In the genomic region with DNA sequence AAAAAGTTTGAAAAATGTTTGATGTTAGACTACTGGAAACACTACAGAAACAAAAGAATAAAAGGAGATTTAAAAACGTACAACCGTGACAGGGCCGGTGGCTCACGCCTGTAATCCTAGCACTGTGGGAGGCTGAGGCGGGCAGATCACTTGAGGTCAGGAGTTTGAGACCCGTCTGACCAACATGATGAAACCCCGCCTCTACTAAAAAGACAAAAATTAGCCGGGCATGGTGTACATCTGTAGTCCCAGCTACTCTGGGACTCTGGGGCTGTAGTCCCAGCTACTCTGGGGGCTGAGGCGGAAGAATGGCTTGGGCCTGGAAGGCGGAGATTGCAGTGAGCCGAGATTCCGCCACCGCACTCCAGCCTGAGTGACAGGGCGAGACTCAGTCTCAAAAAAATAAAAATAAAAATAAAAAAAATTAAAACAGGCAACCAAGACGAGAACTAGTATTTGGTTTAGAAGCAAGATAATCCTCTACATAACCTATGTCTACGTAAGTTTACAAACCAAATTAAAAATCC, we compare ENCODE assay signal across 13 cellular contexts. TPM values are rescaled to one million over a fixed set of nuclear protein-coding genes. Genes with fewer than 3 reads are reported as not detected.
DNase-seq lines count a peak whose midpoint lies in the region; ATAC-seq and TF ChIP-seq lines count a peak whose summit lies in the region.
"Had no signal": no experiment of that assay in that cellular context is flagged by ENCODE, and none has a peak within 500 bp of the region (broad histone marks: within the 10 kb centered on the region; RNA-seq: fewer than 3 reads in every experiment).

No MANE protein-coding gene starts in this region.

- 0 out of 2 replicates have a peak overlapping the region, but pooled peaks have one; percentile 7 for H3K27ac ChIP-seq in Karpas-422 (ENCODE audit: low read length)
- peak overlapping the region; percentile 100 for H3K27ac ChIP-seq in neutrophil
- H3K27ac ChIP-seq in suprapubic skin = no peak overlapping the region
- no peak overlapping the region for H3K27ac ChIP-seq in testis

- H3K27ac Mint-ChIP-seq in T-helper 1 cell treated with Interleukin-12 subunit alpha and Interleukin-12 subunit beta and Interleukin-4 antibody, amounts not matched to agents 30 μg/mL and 1 μg/mL, for 36 hours = no peak overlapping the region
- no peak overlapping the region for H3K27ac Mint-ChIP-seq in activated naive CD8-positive, alpha-beta T cell treated with anti-CD3 and anti-CD28 coated beads, Interleukin-2, amount 10 ng/mL, durations not matched to agents 7 days and 5 days

- 80% methylated on average over 16 of the region's 16 CpGs for WGBS in suprapubic skin
- WGBS in testis, 2 donors = 82 to 90% methylated on average over 16 of the region's 16 CpGs

- TF ChIP-seq CTCF in neutrophil (IDR thresholded peaks at IDR 0.05) = no peak
- TF ChIP-seq CTCF in suprapubic skin (IDR thresholded peaks at IDR 0.05) = no peak
- no peak for TF ChIP-seq CTCF in testis (IDR thresholded peaks at IDR 0.05)

- H3K4me1 Mint-ChIP-seq in T-helper 1 cell treated with Interleukin-12 subunit alpha and Interleukin-12 subunit beta and Interleukin-4 antibody, amounts not matched to agents 30 μg/mL and 1 μg/mL, for 36 hours (ENCODE audit: low read depth) = peaks cover 61% of the 10 kb centered on the region
- H3K4me1 Mint-ChIP-seq in activated naive CD8-positive, alpha-beta T cell treated with anti-CD3 and anti-CD28 coated beads, Interleukin-2, amount 10 ng/mL, durations not matched to agents 7 days and 5 days = peaks cover 51% of the 10 kb centered on the region

- no peaks in the 10 kb centered on the region for H3K9me3 Mint-ChIP-seq in T-helper 1 cell treated with Interleukin-12 subunit alpha and Interleukin-12 subunit beta and Interleukin-4 antibody, amounts not matched to agents 30 μg/mL and 1 μg/mL, for 36 hours
- H3K9me3 Mint-ChIP-seq in activated naive CD8-positive, alpha-beta T cell treated with anti-CD3 and anti-CD28 coated beads, Interleukin-2, amount 10 ng/mL, durations not matched to agents 7 days and 5 days = no peaks in the 10 kb centered on the region

- TF ChIP-seq EP300 in suprapubic skin (IDR thresholded peaks at IDR 0.05) = no peak

- H3K36me3 ChIP-seq in Karpas-422 (ENCODE audit: insufficient read depth, low read length) = peaks cover 78% of the 10 kb centered on the region
- H3K36me3 ChIP-seq in neutrophil = peaks cover 22% of the 10 kb centered on the region
- peaks cover 17% of the 10 kb centered on the region for H3K36me3 ChIP-seq in suprapubic skin
- H3K36me3 ChIP-seq in testis (ENCODE audit: low read depth, missing control alignments) = no peaks in the 10 kb centered on the region

- no peaks in the 10 kb centered on the region for H3K27me3 Mint-ChIP-seq in T-helper 1 cell treated with Interleukin-12 subunit alpha and Interleukin-12 subunit beta and Interleukin-4 antibody, amounts not matched to agents 30 μg/mL and 1 μg/mL, for 36 hours (ENCODE audit: low read depth)
- H3K27me3 Mint-ChIP-seq in activated naive CD8-positive, alpha-beta T cell treated with anti-CD3 and anti-CD28 coated beads, Interleukin-2, amount 10 ng/mL, durations not matched to agents 7 days and 5 days = no peaks in the 10 kb centered on the region

- peaks cover 18% of the 10 kb centered on the region; the same call in 1 of the 2 replicates for H4K20me1 ChIP-seq in Karpas-422 (ENCODE audit: insufficient read depth, low read depth, low read length)

- H3K4me3 ChIP-seq in Karpas-422 (ENCODE audit: low read length) = no peak overlapping the region
- H3K4me3 ChIP-seq in neutrophil (ENCODE audit: low read depth in 1 of 2, low read length in 1 of 2) = no peak overlapping the region
- H3K4me3 ChIP-seq in suprapubic skin = no peak overlapping the region
- H3K4me3 ChIP-seq in testis = no peak overlapping the region

- H3K4me2 ChIP-seq in Karpas-422 (ENCODE audit: low read depth, low read length, poor library complexity, severe bottlenecking) = no peak overlapping the region

- no peak overlapping the region for H3K9ac ChIP-seq in Karpas-422 (ENCODE audit: low read length)

- H3K79me2 ChIP-seq in Karpas-422 (ENCODE audit: low read length) = peaks cover 91% of the 10 kb centered on the region

- intact Hi-C loops in testis (cut with DNase I; ENCODE audit: low total_unique reads) = no loop called here

- no peaks in the 10 kb centered on the region for H3K9me3 ChIP-seq in Karpas-422 (ENCODE audit: low read length)
- H3K9me3 ChIP-seq in neutrophil = no peaks in the 10 kb centered on the region
- H3K9me3 ChIP-seq in suprapubic skin = no peaks in the 10 kb centered on the region
- H3K9me3 ChIP-seq in testis = no peaks in the 10 kb centered on the region

- POLR2A ChIA-PET in activated naive CD8-positive, alpha-beta T cell treated with anti-CD3 and anti-CD28 coated beads, Interleukin-2, amount 10 ng/mL, durations not matched to agents 7 days and 5 days (lab: Charles Lee) = no interaction called here

- H3K9me2 ChIP-seq in Karpas-422 (replicated peaks; ENCODE audit: insufficient read depth, low read length) = no peaks in the 10 kb centered on the region

- H2AFZ ChIP-seq in Karpas-422 (ENCODE audit: low read length) = no peak overlapping the region

- H3K36me3 Mint-ChIP-seq in T-helper 1 cell treated with Interleukin-12 subunit alpha and Interleukin-12 subunit beta and Interleukin-4 antibody, amounts not matched to agents 30 μg/mL and 1 μg/mL, for 36 hours (ENCODE audit: low read depth) = peaks cover 57% of the 10 kb centered on the region
- peaks cover 54% of the 10 kb centered on the region for H3K36me3 Mint-ChIP-seq in activated naive CD8-positive, alpha-beta T cell treated with anti-CD3 and anti-CD28 coated beads, Interleukin-2, amount 10 ng/mL, durations not matched to agents 7 days and 5 days

- peaks cover 43% of the 10 kb centered on the region for H3K4me1 ChIP-seq in Karpas-422 (ENCODE audit: low read length)
- H3K4me1 ChIP-seq in neutrophil (ENCODE audit: control insufficient read depth in 1 of 2, insufficient read depth in 1 of 2, low read depth in 1 of 2, low read length in 1 of 2) = peaks cover 76 to 87% of the 10 kb centered on the region in 2 experiments
- peaks cover 68% of the 10 kb centered on the region for H3K4me1 ChIP-seq in suprapubic skin
- H3K4me1 ChIP-seq in testis = peaks cover 14% of the 10 kb centered on the region

- TF ChIP-seq POLR2A in suprapubic skin (IDR thresholded peaks at IDR 0.05) (no peak), testis (IDR thresholded peaks at IDR 0.05) (no peak)

- H3K27me3 ChIP-seq in Karpas-422 (ENCODE audit: low read length) = no peaks in the 10 kb centered on the region
- no peaks in the 10 kb centered on the region for H3K27me3 ChIP-seq in neutrophil
- H3K27me3 ChIP-seq in suprapubic skin = no peaks in the 10 kb centered on the region
- no peaks in the 10 kb centered on the region for H3K27me3 ChIP-seq in testis

- ATAC-seq in activated naive CD8-positive, alpha-beta T cell treated with anti-CD3 and anti-CD28 coated beads, Interleukin-2, amount 10 ng/mL, durations not matched to agents 7 days and 5 days (ENCODE audit: low read depth) = no peak
- ATAC-seq: right cardiac atrium had no signal

- DNase-seq in T-helper 1 cell = no peak
- DNase-seq in Karpas-422 = no peak
- DNase-seq in activated naive CD8-positive, alpha-beta T cell treated with anti-CD3 and anti-CD28 coated beads, Interleukin-2, amount 10 ng/mL, durations not matched to agents 7 days and 5 days = no peak
- no peak for DNase-seq in HuH-7 (ENCODE audit: low spot score)
- DNase-seq in suprapubic skin (ENCODE audit: low spot score in 2 of 2) = no peak
- DNase-seq in testis = no peak
- DNase-seq: 8988T; activated effector memory CD4-positive, alpha-beta T cell treated with anti-CD3 and anti-CD28 coated beads, Interleukin-2, amount 50 U/mL, for 16 hours; NCI-H345; right cardiac atrium; RPMI8226 had no signal

- peak overlapping the region; percentile 65 for H3K4me3 Mint-ChIP-seq in T-helper 1 cell treated with Interleukin-12 subunit alpha and Interleukin-12 subunit beta and Interleukin-4 antibody, amounts not matched to agents 30 μg/mL and 1 μg/mL, for 36 hours
- H3K4me3 Mint-ChIP-seq in activated naive CD8-positive, alpha-beta T cell treated with anti-CD3 and anti-CD28 coated beads, Interleukin-2, amount 10 ng/mL, durations not matched to agents 7 days and 5 days = peak overlapping the region; percentile 73

RNA-seq across cellular contexts. Expression of a gene that starts 5.8 kb away (rescaled TPM):
- 109 and 139 TPM in 2 replicates for total RNA-seq in Karpas-422 (2014; rRNA removed; shearing (Covaris generic); ENCODE audit: low replicate concordance)
- total RNA-seq in activated naive CD8-positive, alpha-beta T cell treated with anti-CD3 and anti-CD28 coated beads, Interleukin-2, amount 10 ng/mL, durations not matched to agents 7 days and 5 days = 100 to 1,000 TPM; 101 TPM
- total RNA-seq in suprapubic skin (100 to 1,000 TPM in 3 of 4 donors, 10 to 100 TPM in 1; 99.6 to 151 (median 113) TPM), testis (100 to 1,000 TPM; 135 to 142 TPM)
- 48.1 TPM for polyA plus RNA-seq in testis (ENCODE audit: insufficient read depth, low read depth, low replicate concordance)

Comparison
In these comparisons a context has a peak if more than half of its experiments do, and no peak if none do; other contexts are left out.
1. H3K27ac ChIP-seq: peak in Karpas-422 (single experiment) and neutrophil (single experiment); none in suprapubic skin (single experiment) and testis (0 of 2).